In genomic region chr14:74804219-74804825, GRCh38 we compare ENCODE assay signal across 8 cellular contexts. TPM values are rescaled to one million over a fixed set of nuclear protein-coding genes. Genes with fewer than 3 reads are reported as not detected.
DNase-seq lines count a peak whose midpoint lies in the region; ATAC-seq and TF ChIP-seq lines count a peak whose summit lies in the region.

No MANE protein-coding gene starts in this region.

- TF ChIP-seq EP300 in suprapubic skin (IDR thresholded peaks at IDR 0.05) = no peak

- WGBS in suprapubic skin = 90% methylated on average over 4 of the region's 4 CpGs

- H3K27ac ChIP-seq in suprapubic skin = no peak overlapping the region

- DNase-seq in NCI-H82 (lab: John Stamatoyannopoulos, UW) (peak; percentile 27), NCI-H82 treated with DMSO at 0.1 percent for 48 hours (lab: John Stamatoyannopoulos, UW; ENCODE audit: unreplicated experiment) (no peak), M059J (ENCODE audit: low read depth) (peak; percentile 31), amniotic epithelial cell (ENCODE audit: low read depth) (peak; percentile 64), kidney epithelial cell (ENCODE audit: low read depth) (no peak), suprapubic skin (ENCODE audit: low spot score in 2 of 2) (no peak)

- H3K4me1 ChIP-seq in suprapubic skin = no peaks in the 10 kb centered on the region

- peak; percentile 57 for TF ChIP-seq CTCF in kidney epithelial cell (IDR thresholded peaks at IDR 0.05; ENCODE audit: insufficient read depth, low read length, poor library complexity, severe bottlenecking)
- peak in 1 of 2 donors; percentile 35 for TF ChIP-seq CTCF in suprapubic skin (IDR thresholded peaks at IDR 0.05)

- no peak for ATAC-seq in HG03045 (IDR thresholded peaks at IDR 0.05; ENCODE audit: unreplicated experiment)
- ATAC-seq in HG03439 (IDR thresholded peaks at IDR 0.05; ENCODE audit: unreplicated experiment) = no peak

- H3K9me3 ChIP-seq in suprapubic skin = no peaks in the 10 kb centered on the region

- H3K27me3 ChIP-seq in kidney epithelial cell (ENCODE audit: control insufficient read depth, insufficient read depth, low read length) (no peaks in the 10 kb centered on the region), suprapubic skin (no peaks in the 10 kb centered on the region)

- H3K4me3 ChIP-seq in kidney epithelial cell (ENCODE audit: low read depth, low read length) (no peak overlapping the region), suprapubic skin (no peak overlapping the region)

- no peak for TF ChIP-seq POLR2A in suprapubic skin (IDR thresholded peaks at IDR 0.05)

- H3K36me3 ChIP-seq in kidney epithelial cell (ENCODE audit: control insufficient read depth, insufficient read depth, low read length) = no peaks in the 10 kb centered on the region
- H3K36me3 ChIP-seq in suprapubic skin = peaks cover 38% of the 10 kb centered on the region

RNA-seq across cellular contexts. Expression of gene YLPM1, which starts 41.2 kb away (rescaled TPM):
- total RNA-seq in M059J (2014; rRNA removed; shearing (Covaris generic)) = 11.3 and 13.2 TPM in 2 replicates
- 33.5 and 34.7 TPM in 2 replicates for total RNA-seq in kidney epithelial cell
- total RNA-seq in suprapubic skin = 100 to 1,000 TPM in 1 of 4 donors, 10 to 100 TPM in 3; 42.9 to 118 (median 58.2) TPM

Comparison
In these comparisons a context has a peak if more than half of its experiments do, and no peak if none do; other contexts are left out.
1. DNase-seq: peak in NCI-H82 (single experiment), M059J (single experiment) and amniotic epithelial cell (single experiment); none in NCI-H82 treated with DMSO at 0.1 percent for 48 hours (single experiment), kidney epithelial cell (single experiment) and suprapubic skin (0 of 2).